25 cellular contexts compared by ENCODE assay signal in genomic region chr11:47109882-47110281, GRCh38.
A peak's percentile ranks its signal among the peaks of the same experiment; 100 is the strongest.
DNase-seq lines count a peak whose midpoint lies in the region; ATAC-seq, FAIRE-seq and TF ChIP-seq lines count a peak whose summit lies in the region.
"Had no signal": no experiment of that assay in that cellular context is flagged by ENCODE, and none has a peak within 500 bp of the region (broad histone marks: within the 10 kb centered on the region; RNA-seq: fewer than 3 reads in every experiment).

No MANE protein-coding gene starts in this region.

- peak overlapping the region; percentile 15 for H3K4me3 Mint-ChIP-seq in nephron progenitor cell
- H3K4me3 Mint-ChIP-seq in activated CD4-positive, alpha-beta memory T cell treated with anti-CD3 and anti-CD28 coated beads for 36 hours: no peak overlapping the region
- H3K4me3 Mint-ChIP-seq in activated T-helper 2 cell treated with anti-CD3 and anti-CD28 coated beads, Interferon-gamma antibody, Interleukin-2, Interleukin-4, amounts not matched to agents 10 μg/mL and 5 μg/mL and 100 μg/mL, durations not matched to agents 14 hours and 24 hours and 36 hours (ENCODE audit: low read depth): no peak overlapping the region
- H3K4me3 Mint-ChIP-seq: H9; stimulated activated naive CD8-positive, alpha-beta T cell treated with anti-CD3 and anti-CD28 coated beads, Interleukin-15, amount 100 ng/mL, for 72 hours; T-helper 17 cell had no signal

- peaks cover 69% of the 10 kb centered on the region for H3K4me1 Mint-ChIP-seq in nephron progenitor cell
- H3K4me1 Mint-ChIP-seq in activated CD4-positive, alpha-beta memory T cell treated with anti-CD3 and anti-CD28 coated beads for 36 hours (ENCODE audit: low read depth): no peaks in the 10 kb centered on the region
- H3K4me1 Mint-ChIP-seq in activated T-helper 2 cell treated with anti-CD3 and anti-CD28 coated beads, Interferon-gamma antibody, Interleukin-2, Interleukin-4, amounts not matched to agents 10 μg/mL and 5 μg/mL and 100 μg/mL, durations not matched to agents 14 hours and 24 hours and 36 hours (ENCODE audit: low read depth): no peaks in the 10 kb centered on the region
- H3K4me1 Mint-ChIP-seq: stimulated activated naive CD8-positive, alpha-beta T cell treated with anti-CD3 and anti-CD28 coated beads, Interleukin-15, amount 100 ng/mL, for 72 hours; T-helper 17 cell had no signal

- TF ChIP-seq POLR2A in GM12892 (IDR thresholded peaks at IDR 0.05; ENCODE audit: low read depth, low read length): no peak

- H3K9me3 ChIP-seq in lower lobe of right lung: no peaks in the 10 kb centered on the region
- H3K9me3 ChIP-seq: BE2C, tibial artery had no signal

- CTCF ChIA-PET in activated CD4-positive, alpha-beta memory T cell treated with anti-CD3 and anti-CD28 coated beads for 36 hours (lab: Charles Lee): no interaction called here

- POLR2A ChIA-PET in activated CD4-positive, alpha-beta memory T cell treated with anti-CD3 and anti-CD28 coated beads for 36 hours (lab: Charles Lee): no interaction called here

- DNase-seq in AG10803 (ENCODE audit: low read depth): peak; percentile 16
- no peak for DNase-seq in GM12892 (ENCODE audit: insufficient read length)
- no peak for DNase-seq in caudate nucleus (lab: John Stamatoyannopoulos, UW)
- no peak for DNase-seq in nephron progenitor cell
- no peak for DNase-seq in lower lobe of right lung
- DNase-seq in activated CD4-positive, alpha-beta memory T cell treated with anti-CD3 and anti-CD28 coated beads for 36 hours: no peak
- DNase-seq in posterior cingulate gyrus: no peak
- DNase-seq in activated T-helper 2 cell treated with anti-CD3 and anti-CD28 coated beads, Interferon-gamma antibody, Interleukin-2, Interleukin-4, amounts not matched to agents 10 μg/mL and 5 μg/mL and 100 μg/mL, durations not matched to agents 14 hours and 24 hours and 36 hours (ENCODE audit: low spot score): no peak
- DNase-seq: activated CD4-positive, alpha-beta T cell treated with anti-CD3 and anti-CD28 coated beads, Interleukin-2, amount 50 U/mL, for 4 hours; activated naive CD4-positive, alpha-beta T cell; activated T-cell treated with anti-CD3 and anti-CD28 coated beads, Interleukin-2, amount 50 U/mL, for 48 hours; BE2C; H9; Kasumi-1; left colon; mammary epithelial cell; NCI-H2029 treated with DMSO at 0.1 percent for 48 hours; NCI-H2227 treated with DMSO at 0.1 percent for 48 hours; NCI-H774; PC-3; small intestine; stimulated activated naive CD8-positive, alpha-beta T cell treated with anti-CD3 and anti-CD28 coated beads, Interleukin-15, amount 100 ng/mL, for 72 hours; T-helper 17 cell; tibial artery had no signal

- TF ChIP-seq CTCF in AG10803 (conservative IDR thresholded peaks at IDR 0.05; ENCODE audit: low read length) (no peak), nephron progenitor cell (IDR thresholded peaks at IDR 0.05) (no peak), lower lobe of right lung (IDR thresholded peaks at IDR 0.05) (no peak)

- H3K27me3 Mint-ChIP-seq in nephron progenitor cell (ENCODE audit: low read depth, poor library complexity): no peaks in the 10 kb centered on the region
- no peaks in the 10 kb centered on the region for H3K27me3 Mint-ChIP-seq in activated CD4-positive, alpha-beta memory T cell treated with anti-CD3 and anti-CD28 coated beads for 36 hours
- no peaks in the 10 kb centered on the region for H3K27me3 Mint-ChIP-seq in activated T-helper 2 cell treated with anti-CD3 and anti-CD28 coated beads, Interferon-gamma antibody, Interleukin-2, Interleukin-4, amounts not matched to agents 10 μg/mL and 5 μg/mL and 100 μg/mL, durations not matched to agents 14 hours and 24 hours and 36 hours (ENCODE audit: low read depth)
- H3K27me3 Mint-ChIP-seq: stimulated activated naive CD8-positive, alpha-beta T cell treated with anti-CD3 and anti-CD28 coated beads, Interleukin-15, amount 100 ng/mL, for 72 hours; T-helper 17 cell had no signal

- no peaks in the 10 kb centered on the region for H3K4me1 ChIP-seq in lower lobe of right lung
- H3K4me1 ChIP-seq: BE2C, parathyroid adenoma, tibial artery had no signal

- H3K36me3 Mint-ChIP-seq in nephron progenitor cell (ENCODE audit: low read depth): peaks cover 13% of the 10 kb centered on the region
- H3K36me3 Mint-ChIP-seq in activated CD4-positive, alpha-beta memory T cell treated with anti-CD3 and anti-CD28 coated beads for 36 hours: peaks cover 1% of the 10 kb centered on the region
- H3K36me3 Mint-ChIP-seq in activated T-helper 2 cell treated with anti-CD3 and anti-CD28 coated beads, Interferon-gamma antibody, Interleukin-2, Interleukin-4, amounts not matched to agents 10 μg/mL and 5 μg/mL and 100 μg/mL, durations not matched to agents 14 hours and 24 hours and 36 hours (ENCODE audit: low read depth): no peaks in the 10 kb centered on the region

- H3K4me3 ChIP-seq in AG10803 (ENCODE audit: low read length) (no peak overlapping the region), lower lobe of right lung (no peak overlapping the region)
- H3K4me3 ChIP-seq: tibial artery had no signal

- ATAC-seq in lower lobe of right lung: no peak
- ATAC-seq: left colon; PC-3; stimulated activated naive CD8-positive, alpha-beta T cell treated with anti-CD3 and anti-CD28 coated beads, Interleukin-15, amount 100 ng/mL, for 72 hours; T-helper 17 cell had no signal

- peak; percentile 14 for FAIRE-seq in GM12892 (lab: Jason Lieb, UNC)
- FAIRE-seq: small intestine had no signal

- peaks cover 22% of the 10 kb centered on the region for H3K9me3 Mint-ChIP-seq in nephron progenitor cell
- peaks cover 2% of the 10 kb centered on the region for H3K9me3 Mint-ChIP-seq in activated CD4-positive, alpha-beta memory T cell treated with anti-CD3 and anti-CD28 coated beads for 36 hours
- no peaks in the 10 kb centered on the region for H3K9me3 Mint-ChIP-seq in activated T-helper 2 cell treated with anti-CD3 and anti-CD28 coated beads, Interferon-gamma antibody, Interleukin-2, Interleukin-4, amounts not matched to agents 10 μg/mL and 5 μg/mL and 100 μg/mL, durations not matched to agents 14 hours and 24 hours and 36 hours
- H3K9me3 Mint-ChIP-seq: H9; stimulated activated naive CD8-positive, alpha-beta T cell treated with anti-CD3 and anti-CD28 coated beads, Interleukin-15, amount 100 ng/mL, for 72 hours had no signal

- no peaks in the 10 kb centered on the region for H3K36me3 ChIP-seq in lower lobe of right lung
- H3K36me3 ChIP-seq: BE2C, tibial artery had no signal

- H3K27ac Mint-ChIP-seq in nephron progenitor cell: peak overlapping the region; percentile 2
- H3K27ac Mint-ChIP-seq in activated CD4-positive, alpha-beta memory T cell treated with anti-CD3 and anti-CD28 coated beads for 36 hours: no peak overlapping the region
- no peak overlapping the region for H3K27ac Mint-ChIP-seq in activated T-helper 2 cell treated with anti-CD3 and anti-CD28 coated beads, Interferon-gamma antibody, Interleukin-2, Interleukin-4, amounts not matched to agents 10 μg/mL and 5 μg/mL and 100 μg/mL, durations not matched to agents 14 hours and 24 hours and 36 hours
- H3K27ac Mint-ChIP-seq: stimulated activated naive CD8-positive, alpha-beta T cell treated with anti-CD3 and anti-CD28 coated beads, Interleukin-15, amount 100 ng/mL, for 72 hours; T-helper 17 cell had no signal

- no peaks in the 10 kb centered on the region for H3K27me3 ChIP-seq in lower lobe of right lung (ENCODE audit: low read depth)
- H3K27me3 ChIP-seq: BE2C, tibial artery had no signal

- peak overlapping the region; percentile 84 for H3K27ac ChIP-seq in caudate nucleus (ENCODE audit: low read depth, low read length)
- H3K27ac ChIP-seq in lower lobe of right lung: no peak overlapping the region
- H3K27ac ChIP-seq: parathyroid adenoma, tibial artery had no signal

- intact Hi-C loops in lower lobe of right lung (cut with DNase I): no loop called here
- intact Hi-C loops in activated CD4-positive, alpha-beta memory T cell treated with anti-CD3 and anti-CD28 coated beads for 36 hours (cut with micrococcal nuclease): no loop called here
- intact Hi-C loops in posterior cingulate gyrus (cut with DNase I): loop anchor here (5.0 kb wide), 2 partner anchors 42 to 208 kb away; no protein-coding TSS in a partner anchor
- intact Hi-C loops in activated T-helper 2 cell treated with anti-CD3 and anti-CD28 coated beads, Interferon-gamma antibody, Interleukin-2, Interleukin-4, amounts not matched to agents 10 μg/mL and 5 μg/mL and 100 μg/mL, durations not matched to agents 14 hours and 24 hours and 36 hours (cut with micrococcal nuclease): no loop called here
